1 cellular context compared by ENCODE assay signal in the genomic region with DNA sequence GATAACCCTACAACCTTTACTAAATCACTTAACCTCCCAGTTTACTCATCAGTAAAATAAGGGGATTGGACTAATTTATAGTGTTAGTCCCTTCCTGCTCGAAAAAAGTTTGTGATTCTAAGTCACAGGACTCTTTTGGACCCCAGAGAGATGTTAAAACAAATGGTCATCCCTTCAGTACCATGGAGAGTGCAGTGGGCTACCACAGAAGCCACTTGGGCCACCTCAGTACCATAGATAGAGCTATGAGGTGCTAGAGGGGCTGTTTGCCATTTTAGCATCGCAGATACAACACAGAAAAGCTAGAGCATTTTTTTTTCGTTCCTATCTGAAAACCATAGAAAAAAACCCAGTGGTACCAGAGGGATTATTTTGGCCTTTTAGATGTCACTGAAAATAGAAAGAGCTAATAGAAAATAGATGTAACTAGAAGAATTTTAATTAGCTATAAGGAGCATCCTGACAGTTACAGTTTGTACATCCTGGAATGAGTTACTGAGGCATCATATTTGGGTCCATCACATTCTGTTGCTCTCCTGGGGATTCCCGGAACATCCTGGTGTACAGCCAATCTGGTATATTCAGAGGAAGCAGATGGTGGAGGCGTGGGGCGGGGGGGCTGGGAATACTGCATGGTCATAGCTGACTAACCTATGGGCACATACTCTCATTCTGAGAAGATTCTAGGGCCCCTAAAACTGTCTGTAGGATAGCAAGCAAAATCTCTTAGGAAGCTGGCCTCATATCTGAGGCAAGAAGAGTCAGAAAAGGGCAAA.
TF ChIP-seq lines count a peak whose summit lies in the region.

No MANE protein-coding gene starts in this region.

TF ChIP-seq in K562, 482 proteins besides CTCF, POLR2A, EP300 and RAD21 (continued from another document):
- TF ChIP-seq REST (CRISPR knock-in tag; IDR thresholded peaks at IDR 0.05; ENCODE audit: low read depth) (peak; percentile 92), EHMT2 (IDR thresholded peaks at IDR 0.05) (peak; percentile 97), ZBTB12 (CRISPR knock-in tag; IDR thresholded peaks at IDR 0.05) (no peak), SNRNP70 (optimal IDR thresholded peaks at IDR 0.05; ENCODE audit: low read depth, low read length) (no peak), AFF1 (IDR thresholded peaks at IDR 0.05; ENCODE audit: low read depth in 1 of 2, partially characterized antibody in 2 of 2) (peak in 1 of 2 experiments; percentile 90)
